14 cellular contexts compared by ENCODE assay signal in genomic region chr12:64252708-64253107, GRCh38. TPM values are rescaled to one million over a fixed set of nuclear protein-coding genes. Genes with fewer than 3 reads are reported as not detected.
DNase-seq lines count a peak whose midpoint lies in the region; ATAC-seq and TF ChIP-seq lines count a peak whose summit lies in the region.
"Had no signal": no experiment of that assay in that cellular context is flagged by ENCODE, and none has a peak within 500 bp of the region (broad histone marks: within the 10 kb centered on the region; RNA-seq: fewer than 3 reads in every experiment).

No MANE protein-coding gene starts in this region.

- H3K4me1 Mint-ChIP-seq in osteocyte (ENCODE audit: unreplicated experiment) = no peaks in the 10 kb centered on the region

- intact Hi-C loops in sciatic nerve (cut with DNase I) = no loop called here
- intact Hi-C loops in sigmoid colon (cut with DNase I) = no loop called here

- H3K4me3 Mint-ChIP-seq in osteocyte (ENCODE audit: unreplicated experiment) = no peak overlapping the region
- H3K4me3 Mint-ChIP-seq: activated naive CD4-positive, alpha-beta T cell treated with anti-CD3 and anti-CD28 coated beads for 36 hours; CD4-positive, alpha-beta memory T cell had no signal

- peak overlapping the region in 1 of 4 donors; percentile 27 for H3K27ac ChIP-seq in sigmoid colon

- H3K36me3 Mint-ChIP-seq in osteocyte (ENCODE audit: unreplicated experiment) = no peaks in the 10 kb centered on the region
- H3K36me3 Mint-ChIP-seq: CD4-positive, alpha-beta memory T cell had no signal

- no peaks in the 10 kb centered on the region for H3K9me3 Mint-ChIP-seq in osteocyte (ENCODE audit: unreplicated experiment)
- H3K9me3 Mint-ChIP-seq: activated naive CD4-positive, alpha-beta T cell treated with anti-CD3 and anti-CD28 coated beads for 36 hours; CD4-positive, alpha-beta memory T cell had no signal

- no peak overlapping the region for H3K4me3 ChIP-seq in fibroblast of villous mesenchyme (ENCODE audit: low read depth, low read length)
- H3K4me3 ChIP-seq in sigmoid colon = no peak overlapping the region
- H3K4me3 ChIP-seq: skin epidermis had no signal

- DNase-seq in AML-193 (lab: John Stamatoyannopoulos, UW) = peak; percentile 72 to 74
- peak; percentile 24 for DNase-seq in OCI-M1 (lab: John Stamatoyannopoulos, UW)
- DNase-seq in fibroblast of villous mesenchyme (ENCODE audit: low read depth) = peak; percentile 80
- no peak for DNase-seq in sciatic nerve (ENCODE audit: low spot score)
- no peak for DNase-seq in osteocyte (ENCODE audit: extremely low spot score, unreplicated experiment)
- DNase-seq in sigmoid colon = no peak
- no peak for DNase-seq in NCI-H510A (lab: John Stamatoyannopoulos, UW)
- DNase-seq: activated naive CD4-positive, alpha-beta T cell treated with anti-CD3 and anti-CD28 coated beads for 36 hours; CD4-positive, alpha-beta memory T cell; H7; PC-3; T-helper 2 cell had no signal

- WGBS in sigmoid colon, 2 donors = 76 to 78% methylated on average over 3 of the region's 3 CpGs

- ATAC-seq in sciatic nerve (peak; percentile 93), GM21367 (IDR thresholded peaks at IDR 0.05; ENCODE audit: unreplicated experiment) (no peak)
- ATAC-seq: PC-3 had no signal

- H3K27me3 ChIP-seq in sigmoid colon = no peaks in the 10 kb centered on the region

- H3K36me3 ChIP-seq in sigmoid colon = no peaks in the 10 kb centered on the region

- no peaks in the 10 kb centered on the region for H3K27me3 Mint-ChIP-seq in osteocyte (ENCODE audit: unreplicated experiment)

- TF ChIP-seq EP300 in sigmoid colon (IDR thresholded peaks at IDR 0.05) = no peak

- TF ChIP-seq POLR2A in sigmoid colon (IDR thresholded peaks at IDR 0.05) = no peak

- no peaks in the 10 kb centered on the region for H3K4me1 ChIP-seq in sigmoid colon

- no peak for TF ChIP-seq CTCF in fibroblast of villous mesenchyme (IDR thresholded peaks at IDR 0.05; ENCODE audit: insufficient read depth, low read depth, low read length)
- TF ChIP-seq CTCF in osteocyte (IDR thresholded peaks at IDR 0.05) = no peak
- no peak for TF ChIP-seq CTCF in sigmoid colon (IDR thresholded peaks at IDR 0.05)

- H3K9me3 ChIP-seq in sigmoid colon = no peaks in the 10 kb centered on the region

- no peak overlapping the region for H3K27ac Mint-ChIP-seq in osteocyte (ENCODE audit: unreplicated experiment)
- H3K27ac Mint-ChIP-seq: activated naive CD4-positive, alpha-beta T cell treated with anti-CD3 and anti-CD28 coated beads for 36 hours had no signal

RNA-seq across cellular contexts. Expression of gene KICS2, which starts 30.6 kb away (rescaled TPM):
- total RNA-seq in fibroblast of villous mesenchyme (8.2 and 9.0 TPM in 2 replicates), sciatic nerve (7.5 TPM), osteocyte (3.6 and 4.0 TPM in 2 replicates), sigmoid colon (10 to 100 TPM in 1 of 4 donors, 1 to 10 TPM in 3; 3.6 to 10.7 (median 7.7) TPM)
- polyA plus RNA-seq in sigmoid colon = 1 to 10 TPM; 1.8 to 4.8 (median 4.4) TPM

Comparison
In these comparisons a context has a peak if more than half of its experiments do, and no peak if none do; other contexts are left out.
1. DNase-seq: peak in AML-193 (2 of 2), OCI-M1 (single experiment) and fibroblast of villous mesenchyme (single experiment); none in sciatic nerve (single experiment), osteocyte (single experiment), sigmoid colon (single experiment) and NCI-H510A (single experiment).